ENCODE assay signal across 19 cellular contexts in genomic region chr16:78750611-78751010, GRCh38.
"Had no signal": no experiment of that assay in that cellular context is flagged by ENCODE, and none has a peak within 500 bp of the region (broad histone marks: within the 10 kb centered on the region; RNA-seq: fewer than 3 reads in every experiment).

No MANE protein-coding gene starts in this region.

- H3K36me3 ChIP-seq: adrenal gland, gastroesophageal sphincter, suprapubic skin had no signal

- ATAC-seq: gastroesophageal sphincter had no signal

- H3K27ac Mint-ChIP-seq: activated T-helper 2 cell treated with anti-CD3 and anti-CD28 coated beads, Interferon-gamma antibody, Interleukin-2, Interleukin-4, amounts not matched to agents 10 μg/mL and 5 μg/mL and 100 μg/mL, durations not matched to agents 14 hours and 24 hours and 36 hours; stimulated activated naive CD8-positive, alpha-beta T cell treated with anti-CD3 and anti-CD28 coated beads, Interleukin-15, Interleukin-2, amounts not matched to agents 100 ng/mL and 50 ng/mL, for 24 hours had no signal

- H3K27me3 Mint-ChIP-seq: activated naive CD4-positive, alpha-beta T cell treated with anti-CD3 and anti-CD28 coated beads, Interleukin-2, amount 10 ng/mL, durations not matched to agents 7 days and 5 days; stimulated activated naive CD8-positive, alpha-beta T cell treated with anti-CD3 and anti-CD28 coated beads, Interleukin-15, Interleukin-2, amounts not matched to agents 100 ng/mL and 50 ng/mL, for 24 hours had no signal

- H3K36me3 Mint-ChIP-seq: activated naive CD4-positive, alpha-beta T cell treated with anti-CD3 and anti-CD28 coated beads, Interleukin-2, amount 10 ng/mL, durations not matched to agents 7 days and 5 days had no signal

- DNase-seq: activated CD4-positive, alpha-beta T cell treated with anti-CD3 and anti-CD28 coated beads for 1 hour; activated CD4-positive, alpha-beta T cell treated with anti-CD3 and anti-CD28 coated beads, Interleukin-2, amount 50 U/mL, for 4 hours; activated CD8-positive, alpha-beta memory T cell treated with anti-CD3 and anti-CD28 coated beads, Interleukin-2, amount 10 ng/mL, durations not matched to agents 7 days and 5 days; activated naive CD4-positive, alpha-beta T cell treated with anti-CD3 and anti-CD28 coated beads, Interleukin-2, amount 10 ng/mL, durations not matched to agents 7 days and 5 days; activated T-cell treated with anti-CD3 and anti-CD28 coated beads, Interleukin-2, amount 50 U/mL, for 1 hour; adrenal gland; dorsolateral prefrontal cortex; erythroblast; islet precursor cell; midbrain; retina; stimulated activated CD4-positive, alpha-beta T cell treated with anti-CD3 and anti-CD28 coated beads, Interleukin-4, amount 100 ng/mL, for 1 hour; T-helper 1 cell; trophoblast cell had no signal

- H3K27me3 ChIP-seq: adrenal gland, gastroesophageal sphincter, suprapubic skin had no signal

- H3K4me3 ChIP-seq: adrenal gland, dorsolateral prefrontal cortex, gastroesophageal sphincter, lung, suprapubic skin had no signal

- H3K9me3 ChIP-seq: adrenal gland, gastroesophageal sphincter, suprapubic skin had no signal

- H3K4me3 Mint-ChIP-seq: activated naive CD4-positive, alpha-beta T cell treated with anti-CD3 and anti-CD28 coated beads, Interleukin-2, amount 10 ng/mL, durations not matched to agents 7 days and 5 days had no signal

- H3K9me3 Mint-ChIP-seq: stimulated activated naive CD8-positive, alpha-beta T cell treated with anti-CD3 and anti-CD28 coated beads, Interleukin-15, Interleukin-2, amounts not matched to agents 100 ng/mL and 50 ng/mL, for 24 hours had no signal
